In genomic region chr3:152283492-152284381, GRCh38 we compare ENCODE assay signal across 10 cellular contexts. TPM values are rescaled to one million over a fixed set of nuclear protein-coding genes. Genes with fewer than 3 reads are reported as not detected.
DNase-seq lines count a peak whose midpoint lies in the region; ATAC-seq and TF ChIP-seq lines count a peak whose summit lies in the region.
"Had no signal": no experiment of that assay in that cellular context is flagged by ENCODE, and none has a peak within 500 bp of the region (broad histone marks: within the 10 kb centered on the region; RNA-seq: fewer than 3 reads in every experiment).

No MANE protein-coding gene starts in this region.

- intact Hi-C loops in OCI-LY7 (cut with micrococcal nuclease; ENCODE audit: unreplicated experiment) (no loop called here), left ventricle myocardium superior (cut with micrococcal nuclease) (no loop called here), tibial artery (cut with DNase I; ENCODE audit: low total_unique reads) (no loop called here)

- no peak for DNase-seq in activated naive CD4-positive, alpha-beta T cell treated with anti-CD3 and anti-CD28 coated beads, Interleukin-2, amount 10 ng/mL, durations not matched to agents 7 days and 5 days
- DNase-seq in activated naive CD4-positive, alpha-beta T cell treated with anti-CD3 and anti-CD28 coated beads, Interleukin-2, amount 50 U/mL, for 16 hours: no peak
- no peak for DNase-seq in OCI-LY7 (ENCODE audit: low spot score)
- DNase-seq in left ventricle myocardium superior: no peak
- no peak for DNase-seq in tibial artery
- no peak for DNase-seq in SJCRH30
- no peak for DNase-seq in kidney glomerular epithelial cell (lab: John Stamatoyannopoulos, UW)
- DNase-seq: NK-92 treated with Interleukin-12 subunit alpha and Interleukin-12 subunit beta, amount 100 ng/mL, for 24 hours; retina had no signal

- peaks cover 82% of the 10 kb centered on the region for H3K4me1 Mint-ChIP-seq in activated naive CD4-positive, alpha-beta T cell treated with anti-CD3 and anti-CD28 coated beads, Interleukin-2, amount 10 ng/mL, durations not matched to agents 7 days and 5 days

- H2AFZ ChIP-seq in OCI-LY7 (ENCODE audit: low read length): no peak overlapping the region

- H3K27ac ChIP-seq in OCI-LY7 (ENCODE audit: low read depth, low read length, poor library complexity, severe bottlenecking) (peak overlapping the region; percentile 40), tibial artery (peak overlapping the region; percentile 93 to 99), SJCRH30 (no peak overlapping the region)

- H3K4me3 Mint-ChIP-seq in activated naive CD4-positive, alpha-beta T cell treated with anti-CD3 and anti-CD28 coated beads, Interleukin-2, amount 10 ng/mL, durations not matched to agents 7 days and 5 days: peak overlapping the region; percentile 4

- H3K79me2 ChIP-seq in OCI-LY7 (ENCODE audit: insufficient read depth, low read depth, low read length): peaks cover 97% of the 10 kb centered on the region

- no peak for TF ChIP-seq CTCF in OCI-LY7 (conservative IDR thresholded peaks at IDR 0.05; ENCODE audit: low read length)
- TF ChIP-seq CTCF in tibial artery (IDR thresholded peaks at IDR 0.05): no peak

- H3K9me3 ChIP-seq in OCI-LY7 (ENCODE audit: low read length) (no peaks in the 10 kb centered on the region), tibial artery (no peaks in the 10 kb centered on the region), SJCRH30 (replicated peaks) (no peaks in the 10 kb centered on the region)

- BruUV-seq in OCI-LY7 (replicated peaks; lab: Mats Ljungman, UMichigan): no TSS peak

- H3K27ac Mint-ChIP-seq in activated naive CD4-positive, alpha-beta T cell treated with anti-CD3 and anti-CD28 coated beads, Interleukin-2, amount 10 ng/mL, durations not matched to agents 7 days and 5 days: peak overlapping the region; percentile 62

- H3K36me3 ChIP-seq in OCI-LY7 (ENCODE audit: insufficient read depth, low read length) (peaks cover 20% of the 10 kb centered on the region), tibial artery (no peaks in the 10 kb centered on the region), SJCRH30 (no peaks in the 10 kb centered on the region)

- H3K9me3 Mint-ChIP-seq in activated naive CD4-positive, alpha-beta T cell treated with anti-CD3 and anti-CD28 coated beads, Interleukin-2, amount 10 ng/mL, durations not matched to agents 7 days and 5 days: no peaks in the 10 kb centered on the region

- H3K9me2 ChIP-seq in OCI-LY7 (ENCODE audit: insufficient read depth, low read length): no peaks in the 10 kb centered on the region

- H3K27me3 ChIP-seq in tibial artery (no peaks in the 10 kb centered on the region), SJCRH30 (no peaks in the 10 kb centered on the region)

- CTCF ChIA-PET in activated naive CD4-positive, alpha-beta T cell treated with anti-CD3 and anti-CD28 coated beads, Interleukin-2, amount 10 ng/mL, durations not matched to agents 7 days and 5 days (lab: Charles Lee): interaction anchor here (0.7 to 1.5 kb wide), 4 partner anchors 11 to 211 kb away, joined by 3 to 5 read pairs (median 3); no protein-coding TSS in a partner anchor
- CTCF ChIA-PET in OCI-LY7 (lab: Charles Lee; ENCODE audit: unreplicated experiment): interaction anchor here (1.2 kb wide), 1 partner anchor 157 kb away, joined by 3 read pairs; no protein-coding TSS in a partner anchor

- peak overlapping the region; percentile 74 for H3K4me2 ChIP-seq in OCI-LY7 (ENCODE audit: low read length)

- ATAC-seq in left ventricle myocardium superior (peak; percentile 22), HG02973 (IDR thresholded peaks at IDR 0.05; ENCODE audit: unreplicated experiment) (no peak)

- POLR2A ChIA-PET in OCI-LY7 (lab: Charles Lee): interaction anchor here (0.6 to 9.4 kb wide), 9 partner anchors 8 to 134 kb away, joined by 3 to 79 read pairs (median 3); partner anchors contain the start of gene MBNL1

- no peaks in the 10 kb centered on the region for H3K27me3 Mint-ChIP-seq in activated naive CD4-positive, alpha-beta T cell treated with anti-CD3 and anti-CD28 coated beads, Interleukin-2, amount 10 ng/mL, durations not matched to agents 7 days and 5 days

- peaks cover 23% of the 10 kb centered on the region for H3K36me3 Mint-ChIP-seq in activated naive CD4-positive, alpha-beta T cell treated with anti-CD3 and anti-CD28 coated beads, Interleukin-2, amount 10 ng/mL, durations not matched to agents 7 days and 5 days

- H3K4me1 ChIP-seq in OCI-LY7 (ENCODE audit: insufficient read depth, low read length, poor library complexity, severe bottlenecking) (peaks cover 91% of the 10 kb centered on the region), tibial artery (peaks cover 0 to 96% (median 47%) of the 10 kb centered on the region in 4 donors), SJCRH30 (peaks cover 7% of the 10 kb centered on the region)

- H3K4me3 ChIP-seq in OCI-LY7 (ENCODE audit: low read depth, low read length, poor library complexity, severe bottlenecking): peak overlapping the region; percentile 42
- no peak overlapping the region for H3K4me3 ChIP-seq in tibial artery
- H3K4me3 ChIP-seq in SJCRH30: no peak overlapping the region

- peaks cover 69% of the 10 kb centered on the region for H4K20me1 ChIP-seq in OCI-LY7 (ENCODE audit: insufficient read depth, low read length)

RNA-seq across cellular contexts. Expression of gene MBNL1, which starts 15.0 kb away (rescaled TPM):
- total RNA-seq in OCI-LY7 (2014; rRNA removed; shearing (Covaris generic)): 125 and 163 TPM in 2 replicates
- 174 and 184 TPM in 2 replicates for total RNA-seq in OCI-LY7 (2022)
- total RNA-seq in left ventricle myocardium superior: 172 TPM
- total RNA-seq in SJCRH30 (2014; rRNA removed; shearing (Covaris generic)): 72.3 and 90.5 TPM in 2 replicates
